ENCODE assay signal across 15 cellular contexts in the genomic region with DNA sequence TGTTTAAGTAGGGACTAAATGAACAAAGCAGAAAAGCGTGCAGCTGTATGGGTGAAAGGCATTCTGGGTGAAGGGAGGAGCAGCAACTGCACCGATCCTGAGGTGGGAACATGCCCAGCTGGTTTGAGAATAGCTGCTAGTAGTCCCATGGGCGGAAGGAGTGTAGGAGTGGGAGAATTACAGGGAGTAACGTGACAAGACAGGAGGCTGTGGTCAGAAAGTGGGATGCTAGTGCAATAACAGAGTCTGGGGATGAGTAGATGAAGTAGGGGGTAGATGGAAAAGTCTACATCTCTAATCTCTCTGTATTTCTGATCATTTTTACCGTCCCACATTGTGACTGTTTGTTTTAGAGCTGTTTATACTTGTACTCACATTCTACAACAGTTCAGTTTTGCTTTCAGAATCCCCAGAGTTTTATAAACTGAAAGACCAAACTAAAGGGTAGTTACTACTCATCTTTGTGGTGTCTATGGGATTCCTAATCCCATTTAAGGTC.
DNase-seq lines count a peak whose midpoint lies in the region; ATAC-seq and TF ChIP-seq lines count a peak whose summit lies in the region.
"Had no signal": no experiment of that assay in that cellular context is flagged by ENCODE, and none has a peak within 500 bp of the region (broad histone marks: within the 10 kb centered on the region; RNA-seq: fewer than 3 reads in every experiment).

No MANE protein-coding gene starts in this region.

- TF ChIP-seq CTCF in AG10803 (conservative IDR thresholded peaks at IDR 0.05; ENCODE audit: low read length) (no peak), WI38 (IDR thresholded peaks at IDR 0.05; ENCODE audit: low read depth, low read length) (no peak), cardiac muscle cell (IDR thresholded peaks at IDR 0.05; ENCODE audit: low read depth, low read length) (no peak)

- H3K36me3 ChIP-seq in cardiac muscle cell: no peaks in the 10 kb centered on the region
- H3K36me3 ChIP-seq: brain microvascular endothelial cell had no signal

- H3K27ac ChIP-seq in cardiac muscle cell: peak overlapping the region; percentile 87
- H3K27ac ChIP-seq: brain microvascular endothelial cell, neural progenitor cell had no signal

- no peaks in the 10 kb centered on the region for H3K9me3 ChIP-seq in cardiac muscle cell (ENCODE audit: low read depth)

- H3K4me3 ChIP-seq in AG10803 (ENCODE audit: low read length) (peak overlapping the region; percentile 7; the same call in 1 of the 2 replicates), WI38 (ENCODE audit: low read depth, low read length) (0 out of 2 replicates have a peak overlapping the region, but pooled peaks have one; percentile 8), cardiac muscle cell (no peak overlapping the region)
- H3K4me3 ChIP-seq: neural progenitor cell had no signal

- H3K4me1 ChIP-seq in cardiac muscle cell (ENCODE audit: low read depth): peaks cover 22% of the 10 kb centered on the region
- H3K4me1 ChIP-seq: neural progenitor cell had no signal

- H3K27me3 ChIP-seq in cardiac muscle cell: no peaks in the 10 kb centered on the region
- H3K27me3 ChIP-seq: brain microvascular endothelial cell, neural progenitor cell had no signal

- no peak for ATAC-seq in HG03095 (IDR thresholded peaks at IDR 0.05; ENCODE audit: unreplicated experiment)
- ATAC-seq: HCT116 had no signal

- DNase-seq in AG10803 (ENCODE audit: low read depth) (peak; percentile 86), cardiac muscle cell (ENCODE audit: low read depth in 1 of 2, low spot score in 1 of 2) (peak in 1 of 2 donors; percentile 37), retina (peak; percentile 6), C1 segment of cervical spinal cord (lab: John Stamatoyannopoulos, UW) (no peak), NCI-H1417 treated with DMSO at 0.1 percent for 48 hours (lab: John Stamatoyannopoulos, UW) (no peak), amygdala (lab: John Stamatoyannopoulos, UW) (no peak)
- DNase-seq: brain microvascular endothelial cell; CD8-positive, alpha-beta memory T cell; erythroblast; NCI-H2029 treated with DMSO at 0.1 percent for 48 hours; SW 1271 had no signal

Comparison
In these comparisons a context has a peak if more than half of its experiments do, and no peak if none do; other contexts are left out.
1. DNase-seq: peak in AG10803 (single experiment) and retina (single experiment); none in C1 segment of cervical spinal cord (0 of 14), NCI-H1417 treated with DMSO at 0.1 percent for 48 hours (single experiment) and amygdala (0 of 56).